ENCODE assay signal across 1 cellular context in the genomic region with DNA sequence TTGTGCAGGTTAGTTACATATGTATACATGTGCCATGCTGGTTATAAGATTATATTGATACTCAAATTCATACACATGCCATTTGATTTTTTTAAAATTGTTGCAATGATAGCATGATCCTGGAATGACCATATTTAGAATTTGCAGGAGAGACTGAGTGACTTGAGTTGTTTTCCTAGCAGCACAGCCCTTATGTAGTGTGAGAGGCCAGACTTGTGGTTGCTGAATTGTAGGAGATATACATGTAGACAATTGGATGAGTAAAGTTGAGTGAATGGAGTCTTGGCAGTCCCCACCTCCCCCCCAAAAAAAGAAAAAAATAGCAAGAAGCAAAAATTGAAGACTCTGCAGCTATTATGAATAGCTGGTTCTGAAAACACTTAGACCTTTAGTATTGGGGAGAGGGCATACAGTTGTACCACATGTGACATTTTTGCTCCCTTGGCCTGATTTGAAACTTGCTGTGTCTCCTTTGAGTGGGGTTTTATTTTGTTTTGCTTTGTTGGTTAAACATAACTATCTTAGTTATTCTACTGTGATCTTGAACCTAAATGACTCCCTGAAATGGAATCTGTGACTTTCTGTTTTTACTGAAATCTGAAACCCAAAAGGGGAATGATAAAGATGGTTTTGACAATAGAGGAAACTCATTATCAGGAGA.
TF ChIP-seq lines count a peak whose summit lies in the region.

No MANE protein-coding gene starts in this region.

TF ChIP-seq in IMR-90, 13 proteins besides CTCF, POLR2A, EP300 and RAD21 (continued from another document):
- no peak for TF ChIP-seq CHD1 (IDR thresholded peaks at IDR 0.05; ENCODE audit: low read depth, low read length)
- TF ChIP-seq RFX5 (IDR thresholded peaks at IDR 0.05; ENCODE audit: low read depth, low read length): no peak
- no peak for TF ChIP-seq SMC3 (IDR thresholded peaks at IDR 0.05; ENCODE audit: low read depth, low read length)
- no peak for TF ChIP-seq BHLHE40 (IDR thresholded peaks at IDR 0.05; ENCODE audit: low read depth, low read length)
- no peak for TF ChIP-seq MAZ (IDR thresholded peaks at IDR 0.05; ENCODE audit: borderline replicate concordance, low read depth, low read length)
- no peak for TF ChIP-seq NFE2L2 (IDR thresholded peaks at IDR 0.05; ENCODE audit: low read depth, low read length)
- TF ChIP-seq MXI1 (IDR thresholded peaks at IDR 0.05; ENCODE audit: borderline replicate concordance, low read depth, low read length): no peak
- no peak for TF ChIP-seq FOS (IDR thresholded peaks at IDR 0.05; ENCODE audit: low read depth, low read length)
- no peak for TF ChIP-seq USF2 (IDR thresholded peaks at IDR 0.05; ENCODE audit: low read depth, low read length)
